18 cellular contexts compared by ENCODE assay signal in genomic region chr12:108842364-108842763, GRCh38. TPM values are rescaled to one million over a fixed set of nuclear protein-coding genes. Genes with fewer than 3 reads are reported as not detected.
DNase-seq lines count a peak whose midpoint lies in the region; ATAC-seq and TF ChIP-seq lines count a peak whose summit lies in the region.
"Had no signal": no experiment of that assay in that cellular context is flagged by ENCODE, and none has a peak within 500 bp of the region (broad histone marks: within the 10 kb centered on the region; RNA-seq: fewer than 3 reads in every experiment).

No MANE protein-coding gene starts in this region.

- peaks cover 34 to 97% (median 79%) of the 10 kb centered on the region in 12 donors for H3K4me1 ChIP-seq in heart left ventricle
- H3K4me1 ChIP-seq in right lobe of liver = peaks cover 0 to 20% (median 8%) of the 10 kb centered on the region in 4 donors
- H3K4me1 ChIP-seq in tibial nerve = peaks cover 4 to 90% (median 50%) of the 10 kb centered on the region in 4 donors

- H3K27ac Mint-ChIP-seq in brain = peak overlapping the region in 4 of 5 experiments; percentile 24 to 67 (median 40)
- H3K27ac Mint-ChIP-seq: activated naive CD4-positive, alpha-beta T cell treated with anti-CD3 and anti-CD28 coated beads, Interleukin-2, amount 10 ng/mL, durations not matched to agents 7 days and 5 days had no signal

- no peak overlapping the region for H3K4me3 Mint-ChIP-seq in brain
- H3K4me3 Mint-ChIP-seq: activated naive CD4-positive, alpha-beta T cell treated with anti-CD3 and anti-CD28 coated beads, Interleukin-2, amount 10 ng/mL, durations not matched to agents 7 days and 5 days had no signal

- peak in 1 of 5 donors; percentile 48 for DNase-seq in heart left ventricle
- DNase-seq in left cardiac atrium = no peak
- no peak for DNase-seq in right lobe of liver
- no peak for DNase-seq in tibial nerve (ENCODE audit: low spot score in 2 of 2)
- no peak for DNase-seq in foreskin fibroblast
- DNase-seq in GM20000 (ENCODE audit: low spot score) = no peak
- DNase-seq: activated naive CD4-positive, alpha-beta T cell treated with anti-CD3 and anti-CD28 coated beads, Interleukin-2, amount 10 ng/mL, durations not matched to agents 7 days and 5 days; glutamatergic neuron; islet precursor cell; mucosa of descending colon; NCI-H1417 treated with DMSO at 0.1 percent for 48 hours; NCI-H226; pancreas; substantia nigra had no signal

- H3K27ac ChIP-seq in heart left ventricle (peak overlapping the region in 10 of 12 donors; percentile 37 to 94 (median 61)), right lobe of liver (peak overlapping the region in 2 of 3 donors; percentile 29 to 44), tibial nerve (peak overlapping the region; percentile 11 to 95 (median 52))

- H3K36me3 ChIP-seq in heart left ventricle (peaks cover 0 to 54% (median 16%) of the 10 kb centered on the region in 9 donors), right lobe of liver (peaks cover 0 to 3% (median 0%) of the 10 kb centered on the region in 4 donors), tibial nerve (peaks cover 0 to 18% (median 0%) of the 10 kb centered on the region in 3 donors)
- H3K36me3 ChIP-seq: breast epithelium, pancreas had no signal

- ATAC-seq in heart left ventricle (no peak), left cardiac atrium (no peak), right lobe of liver (peak in 3 of 4 donors; percentile 8 to 17 (median 14)), HG02852 (IDR thresholded peaks at IDR 0.05; ENCODE audit: unreplicated experiment) (no peak)
- ATAC-seq: mucosa of descending colon, pancreas had no signal

- H3K9me3 ChIP-seq in heart left ventricle (no peaks in the 10 kb centered on the region), right lobe of liver (no peaks in the 10 kb centered on the region), tibial nerve (no peaks in the 10 kb centered on the region)
- H3K9me3 ChIP-seq: breast epithelium, mucosa of descending colon, pancreas, SJSA1 had no signal

- peaks cover 52% of the 10 kb centered on the region for H3K4me1 Mint-ChIP-seq in brain

- TF ChIP-seq EP300 in tibial nerve (IDR thresholded peaks at IDR 0.05) = no peak

- H3K27me3 ChIP-seq in heart left ventricle = no peaks in the 10 kb centered on the region
- H3K27me3 ChIP-seq in right lobe of liver = no peaks in the 10 kb centered on the region
- no peaks in the 10 kb centered on the region for H3K27me3 ChIP-seq in tibial nerve
- H3K27me3 ChIP-seq: breast epithelium, pancreas, SJSA1 had no signal

- no peaks in the 10 kb centered on the region for H3K27me3 Mint-ChIP-seq in brain
- H3K27me3 Mint-ChIP-seq: activated naive CD4-positive, alpha-beta T cell treated with anti-CD3 and anti-CD28 coated beads, Interleukin-2, amount 10 ng/mL, durations not matched to agents 7 days and 5 days had no signal

- no peak for TF ChIP-seq CTCF in heart left ventricle (IDR thresholded peaks at IDR 0.05)
- TF ChIP-seq CTCF in brain (conservative IDR thresholded peaks at IDR 0.05) = no peak
- no peak for TF ChIP-seq CTCF in right lobe of liver (IDR thresholded peaks at IDR 0.05)
- no peak for TF ChIP-seq CTCF in tibial nerve (IDR thresholded peaks at IDR 0.05)
- TF ChIP-seq CTCF in foreskin fibroblast (IDR thresholded peaks at IDR 0.05; ENCODE audit: low read depth, low read length) = no peak
- TF ChIP-seq CTCF in GM20000 (IDR thresholded peaks at IDR 0.05; ENCODE audit: extremely low read depth, missing control alignments) = no peak

- no peak for TF ChIP-seq POLR2A in heart left ventricle (IDR thresholded peaks at IDR 0.05)
- no peak for TF ChIP-seq POLR2A in right lobe of liver (IDR thresholded peaks at IDR 0.05)
- no peak for TF ChIP-seq POLR2A in tibial nerve (IDR thresholded peaks at IDR 0.05)

- H3K36me3 Mint-ChIP-seq in brain = peaks cover 64% of the 10 kb centered on the region

- WGBS in heart left ventricle, 4 donors = 34 to 47% (median 37%) methylated on average over 6 of the region's 6 CpGs
- WGBS in right lobe of liver (ENCODE audit: insufficient coverage, low coverage, low lambda C conversion rate, missing lambda C conversion rate) = 40% methylated on average over 6 of the region's 6 CpGs
- 48 to 51% methylated on average over 5 to 6 of the region's 6 CpGs for WGBS in tibial nerve, 2 donors

- no peak overlapping the region for H3K4me3 ChIP-seq in heart left ventricle
- no peak overlapping the region for H3K4me3 ChIP-seq in right lobe of liver
- no peak overlapping the region for H3K4me3 ChIP-seq in tibial nerve
- no peak overlapping the region for H3K4me3 ChIP-seq in foreskin fibroblast (ENCODE audit: low read depth in 1 of 2, low read length in 2 of 2)
- H3K4me3 ChIP-seq: breast epithelium, mucosa of descending colon, pancreas, SJSA1 had no signal

- peaks cover 0 to 3% (median 2%) of the 10 kb centered on the region in 5 experiments for H3K9me3 Mint-ChIP-seq in brain
- H3K9me3 Mint-ChIP-seq: activated naive CD4-positive, alpha-beta T cell treated with anti-CD3 and anti-CD28 coated beads, Interleukin-2, amount 10 ng/mL, durations not matched to agents 7 days and 5 days had no signal

- intact Hi-C loops in heart left ventricle (cut with DNase I) (no loop called here), left cardiac atrium (cut with DNase I) (no loop called here), right lobe of liver (cut with DNase I) (no loop called here)

RNA-seq across cellular contexts. Expression of gene SSH1, which starts 15.0 kb away (rescaled TPM):
- 10 to 100 TPM; 20.2 to 45.8 (median 34.3) TPM for total RNA-seq in heart left ventricle
- polyA plus RNA-seq in heart left ventricle = 10 to 100 TPM in 1 of 2 donors, 1 to 10 TPM in 1; 7.8 to 15.2 TPM
- 10 to 100 TPM; 30.4 to 46.0 TPM for total RNA-seq in left cardiac atrium
- 9.9 TPM for polyA plus RNA-seq in brain (ENCODE audit: insufficient read depth, low read depth, low replicate concordance)
- total RNA-seq in right lobe of liver = 10 to 100 TPM in 5 of 6 experiments, 1 to 10 TPM in 1; 9.8 to 17.6 (median 15.7) TPM
- 10 to 100 TPM; 23.6 to 66.9 (median 28.0) TPM for total RNA-seq in tibial nerve

RNA-seq across cellular contexts. Expression of gene DAO, which starts 37.5 kb away (rescaled TPM):
- not detected for total RNA-seq in heart left ventricle
- not detected for polyA plus RNA-seq in heart left ventricle
- not detected for total RNA-seq in left cardiac atrium
- polyA plus RNA-seq in brain (ENCODE audit: insufficient read depth, low read depth, low replicate concordance) = 0.78 TPM
- total RNA-seq in right lobe of liver = 10 to 100 TPM; 26.7 to 70.2 (median 45.0) TPM
- total RNA-seq in tibial nerve = not detected
- total RNA-seq: breast epithelium, pancreas, SJSA1 had no signal
- polyA plus RNA-seq: pancreas had no signal

Comparison
In these comparisons a context has a peak if more than half of its experiments do, and no peak if none do; other contexts are left out.
1. ATAC-seq: peak in right lobe of liver (3 of 4); none in heart left ventricle (0 of 4), left cardiac atrium (0 of 2) and HG02852 (single experiment).
2. RNA of gene DAO, which starts 37.5 kb away (total RNA-seq): 26.7 to 70.2 TPM in right lobe of liver; not detected in left cardiac atrium, not detected in heart left ventricle and not detected in tibial nerve; every median in the first group is over 10 times any median in the second.
3. Peak in every context shown above with its lines, with median percentiles within 50 percentile points of each other: H3K27ac ChIP-seq.